10 cellular contexts compared by ENCODE assay signal in the genomic region with DNA sequence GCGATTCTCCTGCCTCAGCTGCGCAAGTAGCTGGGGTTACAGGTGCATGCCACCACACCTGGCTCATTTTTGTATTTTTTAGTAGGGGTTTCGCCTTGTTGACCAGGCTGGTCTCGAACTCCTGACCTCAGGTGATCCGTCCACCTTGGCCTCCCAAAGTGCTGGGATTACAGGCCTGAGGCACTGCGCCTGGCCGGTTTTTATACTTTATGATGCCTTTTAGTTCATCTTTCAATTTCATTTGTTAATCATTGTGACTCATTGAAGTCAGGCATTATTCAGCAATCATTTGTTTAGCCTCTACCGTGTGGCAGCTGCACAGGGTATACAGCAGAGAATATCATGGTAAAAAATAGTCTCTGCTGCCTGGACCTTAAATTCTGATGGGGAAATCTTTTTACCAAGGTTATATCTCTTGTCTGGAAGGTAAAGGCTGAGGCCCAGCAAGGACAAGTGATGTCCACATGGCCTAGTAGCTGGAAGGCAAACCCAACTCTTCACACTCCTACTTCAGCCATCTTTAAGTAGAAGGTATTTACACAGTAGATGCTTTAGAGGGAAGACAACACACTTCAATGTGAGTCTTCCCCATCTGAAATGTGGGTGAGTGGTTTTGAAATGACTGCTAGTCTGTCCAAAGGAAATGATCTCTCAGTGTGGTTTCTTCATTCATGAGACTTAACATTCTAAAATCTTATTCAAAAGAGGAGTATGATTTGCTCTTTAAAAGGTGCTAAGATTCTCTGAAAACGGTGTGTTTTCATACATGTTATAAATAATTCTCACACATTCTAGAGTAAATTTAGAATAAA. TPM values are rescaled to one million over a fixed set of nuclear protein-coding genes. Genes with fewer than 3 reads are reported as not detected.
DNase-seq lines count a peak whose midpoint lies in the region; ATAC-seq and TF ChIP-seq lines count a peak whose summit lies in the region.
"Had no signal": no experiment of that assay in that cellular context is flagged by ENCODE, and none has a peak within 500 bp of the region (broad histone marks: within the 10 kb centered on the region; RNA-seq: fewer than 3 reads in every experiment).

No MANE protein-coding gene starts in this region.

- no peak for TF ChIP-seq CTCF in testis (IDR thresholded peaks at IDR 0.05)

- no peak for DNase-seq in activated CD4-positive, CD25-positive, alpha-beta regulatory T cell (lab: John Stamatoyannopoulos, UW)
- DNase-seq in activated T-cell treated with anti-CD3 and anti-CD28 coated beads, Interleukin-2, amount 50 U/mL, for 72 hours = peak; percentile 23 to 50
- DNase-seq in renal cortical epithelial cell (ENCODE audit: low read depth) (peak; percentile 27), testis (no peak), caudate nucleus (lab: John Stamatoyannopoulos, UW) (no peak)
- no peak for DNase-seq in stimulated activated CD4-positive, alpha-beta T cell treated with anti-CD3 and anti-CD28 coated beads, Interleukin-2, amount 100 ng/mL, for 24 hours
- DNase-seq: body of pancreas had no signal

- H3K4me3 ChIP-seq in testis = no peak overlapping the region
- H3K4me3 ChIP-seq: body of pancreas, lung had no signal

- intact Hi-C loops in testis (cut with DNase I; ENCODE audit: low total_unique reads) = no loop called here

- no peak for TF ChIP-seq POLR2A in testis (IDR thresholded peaks at IDR 0.05)

- H3K27me3 ChIP-seq in testis = no peaks in the 10 kb centered on the region
- H3K27me3 ChIP-seq: body of pancreas had no signal

- WGBS in testis, 2 donors = 91% methylated on average over 9 of the region's 9 CpGs

- H3K36me3 ChIP-seq in testis (ENCODE audit: low read depth, missing control alignments) = no peaks in the 10 kb centered on the region

- H3K27ac ChIP-seq in testis (no peak overlapping the region), caudate nucleus (ENCODE audit: low read depth, low read length) (no peak overlapping the region)

- H3K27me3 Mint-ChIP-seq in activated T-cell treated with anti-CD3 and anti-CD28 coated beads, Interleukin-2, amount 50 U/mL, for 72 hours (ENCODE audit: low read depth) = no peaks in the 10 kb centered on the region

- no peaks in the 10 kb centered on the region for H3K9me3 Mint-ChIP-seq in activated T-cell treated with anti-CD3 and anti-CD28 coated beads, Interleukin-2, amount 50 U/mL, for 72 hours

- H3K36me3 Mint-ChIP-seq in activated T-cell treated with anti-CD3 and anti-CD28 coated beads, Interleukin-2, amount 50 U/mL, for 72 hours (ENCODE audit: insufficient read depth in 2 of 2) = peaks cover 0 to 1% of the 10 kb centered on the region in 2 donors

- peaks cover 57% of the 10 kb centered on the region for H3K4me1 Mint-ChIP-seq in activated T-cell treated with anti-CD3 and anti-CD28 coated beads, Interleukin-2, amount 50 U/mL, for 72 hours (ENCODE audit: low read depth)

- peak overlapping the region; percentile 86 for H3K27ac Mint-ChIP-seq in activated T-cell treated with anti-CD3 and anti-CD28 coated beads, Interleukin-2, amount 50 U/mL, for 72 hours

- H3K4me3 Mint-ChIP-seq in activated T-cell treated with anti-CD3 and anti-CD28 coated beads, Interleukin-2, amount 50 U/mL, for 72 hours = peak overlapping the region; percentile 83 to 88

- ATAC-seq in activated CD4-positive, CD25-positive, alpha-beta regulatory T cell treated with anti-CD3 and anti-CD28 coated beads, Interleukin-2, amount 50 U/mL, for 24 hours = peak; percentile 42 to 60
- ATAC-seq in HG02938 (IDR thresholded peaks at IDR 0.05; ENCODE audit: unreplicated experiment) = peak; percentile 35
- peak; percentile 50 to 58 for ATAC-seq in activated T-cell treated with anti-CD3 and anti-CD28 coated beads, Interleukin-2, amount 50 U/mL, for 72 hours (replicated peaks in 1 of 2)
- ATAC-seq: body of pancreas had no signal

- H3K4me1 ChIP-seq in testis = peaks cover 16% of the 10 kb centered on the region

- no peaks in the 10 kb centered on the region for H3K9me3 ChIP-seq in testis
- H3K9me3 ChIP-seq: body of pancreas had no signal

RNA-seq across cellular contexts. Expression of gene PRPSAP2, which starts 2.4 kb away (rescaled TPM):
- total RNA-seq in activated T-cell treated with anti-CD3 and anti-CD28 coated beads, Interleukin-2, amount 50 U/mL, for 72 hours = 10 to 100 TPM; 64.1 to 64.6 TPM
- total RNA-seq in renal cortical epithelial cell (32.8 and 38.4 TPM in 2 replicates), testis (10 to 100 TPM; 55.4 to 56.1 TPM)
- 42.8 TPM for polyA plus RNA-seq in testis (ENCODE audit: insufficient read depth, low read depth, low replicate concordance)

Comparison
In these comparisons a context has a peak if more than half of its experiments do, and no peak if none do; other contexts are left out.
1. DNase-seq: peak in activated T-cell treated with anti-CD3 and anti-CD28 coated beads, Interleukin-2, amount 50 U/mL, for 72 hours (2 of 2) and renal cortical epithelial cell (single experiment); none in activated CD4-positive, CD25-positive, alpha-beta regulatory T cell (0 of 4), testis (single experiment), stimulated activated CD4-positive, alpha-beta T cell treated with anti-CD3 and anti-CD28 coated beads, Interleukin-2, amount 100 ng/mL, for 24 hours (0 of 2) and caudate nucleus (0 of 61).
2. Peak in every context shown above with its lines, with median percentiles within 50 percentile points of each other: ATAC-seq.